8 cellular contexts compared by ENCODE assay signal in the genomic region with DNA sequence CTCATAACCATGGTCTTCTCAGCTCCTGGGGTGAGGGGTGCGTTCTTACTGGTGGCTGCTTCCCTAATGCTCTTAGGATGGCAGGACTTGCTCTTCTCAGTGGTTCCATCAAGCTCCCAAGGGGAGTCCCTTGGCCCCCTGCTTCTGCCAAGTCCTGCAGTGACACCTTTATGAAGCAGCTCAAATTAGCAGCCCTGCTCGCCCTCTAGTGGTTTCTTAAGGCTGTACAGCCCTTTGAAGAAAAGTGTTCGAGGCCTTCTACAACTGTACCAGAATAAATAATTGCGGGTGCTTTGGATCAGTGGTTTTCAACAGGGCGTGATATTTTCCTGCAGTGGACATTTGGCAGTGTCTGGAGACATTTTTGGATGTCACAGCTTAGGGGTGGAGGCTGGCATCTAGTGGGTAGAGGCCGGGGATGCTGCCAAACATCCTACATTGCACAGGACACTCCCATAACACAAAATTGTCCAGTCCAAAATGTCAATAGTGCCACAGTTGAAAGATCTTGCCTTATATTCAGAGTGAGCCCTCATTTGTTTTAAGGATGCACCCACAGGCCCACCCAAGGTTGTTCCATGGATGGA.
A peak's percentile ranks its signal among the peaks of the same experiment; 100 is the strongest.
DNase-seq lines count a peak whose midpoint lies in the region; ATAC-seq and TF ChIP-seq lines count a peak whose summit lies in the region.

No MANE protein-coding gene starts in this region.

- CTCF ChIA-PET in HEK293T (lab: Yijun Ruan, JAX), result interaction anchor here (0.6 to 1.6 kb wide), 9 partner anchors 9 to 587 kb away, joined by 3 to 6 read pairs (median 3); no protein-coding TSS in a partner anchor

- no peak overlapping the region for H3K4me3 Mint-ChIP-seq in activated T-cell treated with anti-CD3 and anti-CD28 coated beads, Interleukin-2, amount 50 U/mL, for 4 hours

- no peaks in the 10 kb centered on the region for H3K27me3 Mint-ChIP-seq in activated T-cell treated with anti-CD3 and anti-CD28 coated beads, Interleukin-2, amount 50 U/mL, for 4 hours (ENCODE audit: low read depth)

- H3K4me1 Mint-ChIP-seq in activated T-cell treated with anti-CD3 and anti-CD28 coated beads, Interleukin-2, amount 50 U/mL, for 4 hours (ENCODE audit: low read depth), result peaks cover 14% of the 10 kb centered on the region

- no peaks in the 10 kb centered on the region for H3K36me3 Mint-ChIP-seq in activated T-cell treated with anti-CD3 and anti-CD28 coated beads, Interleukin-2, amount 50 U/mL, for 4 hours (ENCODE audit: insufficient read depth)

- POLR2A ChIA-PET in HEK293T (lab: Yijun Ruan, JAX), result interaction anchor here (1.1 kb wide), 1 partner anchor 322 kb away, joined by 3 read pairs; no protein-coding TSS in a partner anchor

- no peaks in the 10 kb centered on the region for H3K9me3 Mint-ChIP-seq in activated T-cell treated with anti-CD3 and anti-CD28 coated beads, Interleukin-2, amount 50 U/mL, for 4 hours

- DNase-seq in NOMO-1 (lab: John Stamatoyannopoulos, UW; ENCODE audit: unreplicated experiment in 2 of 2) (peak; percentile 12 to 56), NOMO-1 treated with dmso at 0.1 percent for 144 hours (lab: John Stamatoyannopoulos, UW; ENCODE audit: unreplicated experiment) (no peak), HEK293T (ENCODE audit: extremely low spot score) (peak; percentile 52), NCI-H69 (lab: John Stamatoyannopoulos, UW) (peak; percentile 41), head of caudate nucleus (peak in 24 of 42 donors; percentile 2 to 51 (median 17)), globus pallidus (ENCODE audit: low spot score) (no peak)
- peak; percentile 32 for DNase-seq in activated T-cell treated with anti-CD3 and anti-CD28 coated beads, Interleukin-2, amount 50 U/mL, for 4 hours
- peak; percentile 21 for DNase-seq in stimulated activated CD4-positive, alpha-beta T cell treated with anti-CD3 and anti-CD28 coated beads, Interleukin-4, amount 100 ng/mL, for 1 hour

- intact Hi-C loops in head of caudate nucleus (cut with DNase I), result no loop called here

- peak; percentile 60 to 82 for ATAC-seq in activated T-cell treated with anti-CD3 and anti-CD28 coated beads, Interleukin-2, amount 50 U/mL, for 4 hours

TF ChIP-seq in HEK293T, 16 proteins besides CTCF, POLR2A, EP300 and RAD21:
- TF ChIP-seq ZNF384 (IDR thresholded peaks at IDR 0.05), result no peak
- TF ChIP-seq, protein P1, sequence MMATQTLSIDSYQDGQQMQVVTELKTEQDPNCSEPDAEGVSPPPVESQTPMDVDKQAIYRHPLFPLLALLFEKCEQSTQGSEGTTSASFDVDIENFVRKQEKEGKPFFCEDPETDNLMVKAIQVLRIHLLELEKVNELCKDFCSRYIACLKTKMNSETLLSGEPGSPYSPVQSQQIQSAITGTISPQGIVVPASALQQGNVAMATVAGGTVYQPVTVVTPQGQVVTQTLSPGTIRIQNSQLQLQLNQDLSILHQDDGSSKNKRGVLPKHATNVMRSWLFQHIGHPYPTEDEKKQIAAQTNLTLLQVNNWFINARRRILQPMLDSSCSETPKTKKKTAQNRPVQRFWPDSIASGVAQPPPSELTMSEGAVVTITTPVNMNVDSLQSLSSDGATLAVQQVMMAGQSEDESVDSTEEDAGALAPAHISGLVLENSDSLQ (IDR thresholded peaks at IDR 0.05), result no peak
- TF ChIP-seq NFRKB (IDR thresholded peaks at IDR 0.05), result no peak
- no peak for TF ChIP-seq FOXM1 (IDR thresholded peaks at IDR 0.05; ENCODE audit: borderline replicate concordance)
- TF ChIP-seq SP1 (IDR thresholded peaks at IDR 0.05), result no peak
- no peak for TF ChIP-seq ELF4 (IDR thresholded peaks at IDR 0.05)
- no peak for TF ChIP-seq SUZ12 (IDR thresholded peaks at IDR 0.05)
- TF ChIP-seq CTBP1 (IDR thresholded peaks at IDR 0.05; ENCODE audit: borderline replicate concordance), result no peak
- TF ChIP-seq BHLHE40 (IDR thresholded peaks at IDR 0.05; ENCODE audit: borderline replicate concordance), result no peak
- TF ChIP-seq FOXA1 (IDR thresholded peaks at IDR 0.05), result no peak
- no peak for TF ChIP-seq FOXK2 (IDR thresholded peaks at IDR 0.05)
- no peak for TF ChIP-seq TARDBP (IDR thresholded peaks at IDR 0.05)
- TF ChIP-seq HDGF (IDR thresholded peaks at IDR 0.05; ENCODE audit: borderline replicate concordance), result no peak
- no peak for TF ChIP-seq LEF1 (IDR thresholded peaks at IDR 0.05; ENCODE audit: borderline replicate concordance)
- no peak for TF ChIP-seq L3MBTL2 (conservative IDR thresholded peaks at IDR 0.05)
- no peak for TF ChIP-seq ARNT (IDR thresholded peaks at IDR 0.05)
TF ChIP-seq in HEK293T: peak in this region for 0.

Comparison
In these comparisons a context has a peak if more than half of its experiments do, and no peak if none do; other contexts are left out.
1. DNase-seq: peak in NOMO-1 (2 of 2), HEK293T (single experiment), NCI-H69 (single experiment), activated T-cell treated with anti-CD3 and anti-CD28 coated beads, Interleukin-2, amount 50 U/mL, for 4 hours (single experiment), head of caudate nucleus (24 of 42) and stimulated activated CD4-positive, alpha-beta T cell treated with anti-CD3 and anti-CD28 coated beads, Interleukin-4, amount 100 ng/mL, for 1 hour (single experiment); none in NOMO-1 treated with dmso at 0.1 percent for 144 hours (single experiment) and globus pallidus (single experiment).